ENCODE assay signal across 8 cellular contexts in the genomic region with DNA sequence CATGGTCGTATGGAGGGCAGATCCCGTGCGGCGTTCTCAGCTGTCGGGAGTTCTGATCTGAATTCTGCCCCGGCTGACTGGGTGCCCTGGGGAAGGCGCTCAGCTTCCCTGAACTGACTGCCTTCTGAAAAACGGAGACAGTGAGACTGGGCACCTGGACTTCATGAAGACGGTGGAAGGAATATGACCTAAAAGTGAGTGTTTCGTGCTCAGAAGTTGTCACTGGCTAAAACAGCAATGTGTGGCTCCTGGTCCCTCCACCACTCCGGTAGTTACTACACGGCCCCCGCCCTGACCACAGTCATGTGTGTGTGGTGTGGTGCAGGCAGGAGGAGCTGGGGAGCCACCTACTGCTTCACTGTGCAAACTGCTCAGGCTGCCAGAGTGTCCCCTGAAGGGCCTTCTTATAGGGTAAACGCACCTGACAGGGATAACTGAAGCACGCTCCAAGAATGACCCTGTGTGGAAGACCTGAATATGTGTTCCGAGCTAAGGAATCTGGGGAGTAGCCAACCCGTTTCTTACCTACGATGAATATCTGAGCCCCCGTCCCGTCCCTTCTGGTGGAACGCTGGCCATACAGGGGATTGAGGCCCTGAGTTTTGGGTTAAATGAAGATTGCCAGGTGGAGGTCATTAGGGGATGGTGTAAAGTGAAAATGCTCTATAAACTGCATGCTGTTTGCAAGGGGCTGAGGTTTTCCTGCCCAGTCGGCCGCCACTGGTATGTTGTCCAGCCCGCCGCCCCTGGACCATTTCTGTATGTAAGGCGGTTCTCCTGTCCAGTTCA. TPM values are rescaled to one million over a fixed set of nuclear protein-coding genes. Genes with fewer than 3 reads are reported as not detected.
DNase-seq lines count a peak whose midpoint lies in the region; ATAC-seq, FAIRE-seq and TF ChIP-seq lines count a peak whose summit lies in the region.

No MANE protein-coding gene starts in this region.

- H3K36me3 ChIP-seq in H1 (ENCODE audit: control insufficient read depth in 2 of 4, insufficient read depth in 4 of 4, low read length in 3 of 4): no peaks in the 10 kb centered on the region
- no peaks in the 10 kb centered on the region for H3K36me3 ChIP-seq in mesendoderm (ENCODE audit: control insufficient read depth, insufficient read depth, low read length)

- peak overlapping the region; percentile 30 for H3K4me3 Mint-ChIP-seq in activated CD4-positive, alpha-beta T cell treated with anti-CD3 and anti-CD28 coated beads, Interleukin-2, amount 10 ng/mL, durations not matched to agents 24 days and 14 days

- no peak for DNase-seq in activated CD4-positive, CD25-positive, alpha-beta regulatory T cell (lab: John Stamatoyannopoulos, UW)
- DNase-seq in NCI-H2107 (lab: John Stamatoyannopoulos, UW) (peak; percentile 58), H1 (ENCODE audit: low read depth in 1 of 2, low spot score in 2 of 2) (peak; percentile 27 to 63), mesendoderm (peak; percentile 77)
- DNase-seq in activated CD4-positive, alpha-beta T cell treated with anti-CD3 and anti-CD28 coated beads, Interleukin-2, amount 10 ng/mL, durations not matched to agents 24 days and 14 days: peak; percentile 86
- DNase-seq in stimulated activated CD8-positive, alpha-beta memory T cell treated with anti-CD3 and anti-CD28 coated beads, Interleukin-4, amount 100 ng/mL, for 24 hours (ENCODE audit: low read depth): peak; percentile 34

- no peak overlapping the region for H4K5ac ChIP-seq in H1 (ENCODE audit: insufficient read length, low read depth, low read length)
- H4K5ac ChIP-seq in mesendoderm (ENCODE audit: low read length): no peak overlapping the region

- no peak for TF ChIP-seq POLR2A in H1 (IDR thresholded peaks at IDR 0.05; ENCODE audit: control extremely low read depth in 1 of 2, low read depth in 2 of 2, low read length in 2 of 2)

- no peaks in the 10 kb centered on the region; the same call in 1 of the 2 replicates for H3K23me2 ChIP-seq in H1 (ENCODE audit: low read depth, low read length)

- no peak overlapping the region for H2BK12ac ChIP-seq in H1 (ENCODE audit: low read depth, low read length)

- no peak overlapping the region for H3K27ac Mint-ChIP-seq in activated CD4-positive, alpha-beta T cell treated with anti-CD3 and anti-CD28 coated beads, Interleukin-2, amount 10 ng/mL, durations not matched to agents 24 days and 14 days

- H3K79me2 ChIP-seq in H1 (ENCODE audit: control insufficient read depth in 1 of 2, insufficient read depth in 2 of 2, low read length in 2 of 2) (no peaks in the 10 kb centered on the region), mesendoderm (ENCODE audit: control insufficient read depth, insufficient read depth, low read length) (no peaks in the 10 kb centered on the region)

- H2BK15ac ChIP-seq in H1 (ENCODE audit: low read length): 0 out of 2 replicates have a peak overlapping the region, but pooled peaks have one; percentile 19
- H2BK15ac ChIP-seq in mesendoderm (replicated peaks; ENCODE audit: low read depth): no peak overlapping the region

- peaks cover 2 to 11% (median 5%) of the 10 kb centered on the region in 4 experiments; a peak in 5 of 7 replicates for H3K4me1 ChIP-seq in H1 (replicated peaks in 1 of 4; ENCODE audit: control insufficient read depth in 3 of 4, insufficient read depth in 4 of 4, low read length in 3 of 4)
- no peaks in the 10 kb centered on the region for H3K4me1 ChIP-seq in mesendoderm (ENCODE audit: control insufficient read depth, low read depth, low read length)

- H2BK120ac ChIP-seq in H1 (replicated peaks; ENCODE audit: low read depth, low read length) (no peak overlapping the region), mesendoderm (ENCODE audit: low read depth, low read length) (no peak overlapping the region)

- H2AK5ac ChIP-seq in H1 (ENCODE audit: low read depth, low read length) (no peak overlapping the region), mesendoderm (ENCODE audit: low read length) (no peak overlapping the region)

- H3K4ac ChIP-seq in H1 (replicated peaks; ENCODE audit: insufficient read length, low read depth, low read length) (no peak overlapping the region), mesendoderm (ENCODE audit: low read depth, low read length) (no peak overlapping the region)

- no peak overlapping the region for H3K9ac ChIP-seq in H1 (replicated peaks in 1 of 4; ENCODE audit: extremely low read depth in 1 of 4, low read depth in 3 of 4, low read length in 3 of 4)
- no peak overlapping the region for H3K9ac ChIP-seq in mesendoderm (ENCODE audit: low read length)

- peak; percentile 78 to 79 for ATAC-seq in activated CD4-positive, CD25-positive, alpha-beta regulatory T cell treated with anti-CD3 and anti-CD28 coated beads, Interleukin-2, amount 50 U/mL, for 24 hours
- no peak for ATAC-seq in HG03378 (IDR thresholded peaks at IDR 0.05; ENCODE audit: unreplicated experiment)

- no peak overlapping the region for H3K4me3 ChIP-seq in H1 (ENCODE audit: extremely low read depth in 1 of 4, insufficient read depth in 2 of 4, low read depth in 3 of 4, low read length in 4 of 4)
- no peak overlapping the region for H3K4me3 ChIP-seq in mesendoderm (ENCODE audit: low read length)

- H3K9me3 Mint-ChIP-seq in activated CD4-positive, alpha-beta T cell treated with anti-CD3 and anti-CD28 coated beads, Interleukin-2, amount 10 ng/mL, durations not matched to agents 24 days and 14 days: no peaks in the 10 kb centered on the region

- TF ChIP-seq EP300 in H1 (IDR thresholded peaks at IDR 0.05; ENCODE audit: borderline replicate concordance in 1 of 2, low read depth in 2 of 2, low read length in 2 of 2): no peak

- peak; percentile 59 to 76 for TF ChIP-seq RAD21 in H1 (IDR thresholded peaks at IDR 0.05 in 1 of 2, conservative IDR thresholded peaks at IDR 0.05 in 1 of 2; ENCODE audit: low read depth in 2 of 2, low read length in 2 of 2)

- H3K79me1 ChIP-seq in H1 (ENCODE audit: low read depth, low read length) (no peaks in the 10 kb centered on the region), mesendoderm (ENCODE audit: low read length) (no peaks in the 10 kb centered on the region)

- H3K56ac ChIP-seq in H1 (replicated peaks; ENCODE audit: insufficient read length, low read depth, low read length) (no peak overlapping the region), mesendoderm (ENCODE audit: low read length) (peak overlapping the region; percentile 42)

- TF ChIP-seq CTCF in H1 (IDR thresholded peaks at IDR 0.05; ENCODE audit: control extremely low read depth in 1 of 3, insufficient read depth in 1 of 3, low read depth in 1 of 3, low read length in 3 of 3): peak; percentile 46 to 69 (median 63)

- peaks cover 7% of the 10 kb centered on the region for H3K4me1 Mint-ChIP-seq in activated CD4-positive, alpha-beta T cell treated with anti-CD3 and anti-CD28 coated beads, Interleukin-2, amount 10 ng/mL, durations not matched to agents 24 days and 14 days

- POLR2A ChIA-PET in H1 (lab: Charles Lee; ENCODE audit: partially characterized antibody): interaction anchor here (0.6 to 1.4 kb wide), 6 partner anchors 9 to 39 kb away, joined by 3 to 7 read pairs (median 4); no protein-coding TSS in a partner anchor

- H2AFZ ChIP-seq in H1 (ENCODE audit: low read length): peak overlapping the region; percentile 87; the same call in 1 of the 2 replicates

- no peak overlapping the region for H3K18ac ChIP-seq in H1 (ENCODE audit: extremely low read depth, low read length)
- H3K18ac ChIP-seq in mesendoderm (ENCODE audit: low read length): no peak overlapping the region

- H3K4me2 ChIP-seq in H1 (ENCODE audit: insufficient read depth in 1 of 2, low read depth in 2 of 2, low read length in 2 of 2): peak overlapping the region in 1 of 2 experiments; percentile 26; a peak in 2 of 4 replicates
- peak overlapping the region; percentile 27 for H3K4me2 ChIP-seq in mesendoderm (ENCODE audit: low read length)

- H4K8ac ChIP-seq in H1 (ENCODE audit: extremely low read depth, insufficient read depth, low read length) (no peak overlapping the region; the same call in 1 of the 2 replicates), mesendoderm (ENCODE audit: low read depth, low read length) (no peak overlapping the region)

- CTCF ChIA-PET in H1 (lab: Charles Lee; ENCODE audit: partially characterized antibody): interaction anchor here (0.6 to 6.8 kb wide), 12 partner anchors 9 to 88 kb away, joined by 3 to 35 read pairs (median 6); no protein-coding TSS in a partner anchor

- H3K27me3 ChIP-seq in H1 (replicated peaks in 1 of 4; ENCODE audit: control insufficient read depth in 3 of 4, extremely low read depth in 1 of 4, insufficient read depth in 3 of 4, low read length in 3 of 4) (no peaks in the 10 kb centered on the region), mesendoderm (ENCODE audit: insufficient read depth, low read length, poor library complexity) (no peaks in the 10 kb centered on the region)

- no peak overlapping the region for H2BK5ac ChIP-seq in H1 (ENCODE audit: low read depth, low read length)
- no peak overlapping the region for H2BK5ac ChIP-seq in mesendoderm (ENCODE audit: low read length)

- 84% methylated on average over 26 of the region's 26 CpGs; no CpG with 5 or more reads in 1 of the 2 experiments for WGBS in H1 (ENCODE audit: extremely low coverage in 1 of 2, insufficient coverage in 1 of 2, insufficient read length in 1 of 2, insufficient replicate concordance in 2 of 2, low coverage in 1 of 2, low lambda C conversion rate in 2 of 2, missing lambda C conversion rate in 1 of 2), 2 experiments
- WGBS in mesendoderm (ENCODE audit: extremely low coverage, insufficient coverage, low lambda C conversion rate): no CpG with 5 or more reads among the region's 26 CpGs

- no peak overlapping the region for H3K23ac ChIP-seq in H1 (ENCODE audit: insufficient read length)
- no peak overlapping the region for H3K23ac ChIP-seq in mesendoderm (ENCODE audit: low read length)

- FAIRE-seq in H1 (lab: Jason Lieb, UNC): no peak

- H3K14ac ChIP-seq in H1 (ENCODE audit: insufficient read length): no peak overlapping the region

- peaks cover 19% of the 10 kb centered on the region for H3K27me3 Mint-ChIP-seq in activated CD4-positive, alpha-beta T cell treated with anti-CD3 and anti-CD28 coated beads, Interleukin-2, amount 10 ng/mL, durations not matched to agents 24 days and 14 days

- no peaks in the 10 kb centered on the region for H3K9me3 ChIP-seq in H1 (ENCODE audit: insufficient read depth in 2 of 2, low read depth in 1 of 2, low read length in 1 of 2)

- intact Hi-C loops in activated CD4-positive, alpha-beta T cell treated with anti-CD3 and anti-CD28 coated beads, Interleukin-2, amount 10 ng/mL, durations not matched to agents 24 days and 14 days (cut with micrococcal nuclease): loop anchor here (1.0 kb wide), 1 partner anchor 41 kb away; no protein-coding TSS in a partner anchor

- H4K91ac ChIP-seq in H1 (replicated peaks; ENCODE audit: insufficient read length, low read length): peak overlapping the region; percentile 20

- no peak overlapping the region for H3K27ac ChIP-seq in H1 (ENCODE audit: low read depth, low read length)
- no peak overlapping the region for H3K27ac ChIP-seq in mesendoderm (ENCODE audit: low read depth, low read length)

- H2BK20ac ChIP-seq in H1 (ENCODE audit: low read length): no peak overlapping the region

- H4K20me1 ChIP-seq in H1 (replicated peaks in 1 of 2; ENCODE audit: control insufficient read depth in 1 of 2, insufficient read depth in 2 of 2, low read length in 2 of 2): no peaks in the 10 kb centered on the region

- H3K36me3 Mint-ChIP-seq in activated CD4-positive, alpha-beta T cell treated with anti-CD3 and anti-CD28 coated beads, Interleukin-2, amount 10 ng/mL, durations not matched to agents 24 days and 14 days (ENCODE audit: low read depth): no peaks in the 10 kb centered on the region

RNA-seq across cellular contexts. Expression of a gene that starts 0.6 kb away (rescaled TPM):
- total RNA-seq in activated CD4-positive, alpha-beta T cell treated with anti-CD3 and anti-CD28 coated beads, Interleukin-2, amount 10 ng/mL, durations not matched to agents 24 days and 14 days: not detected in 2 replicates
- 0.09 and 0.36 TPM in 2 replicates for total RNA-seq in H1 (2021; fragmentation: NEBNext Ultra II Directional; extraction: Animal tissue kit (Norgen Biotek cat#: 25700))
- polyA plus RNA-seq in H1 (2011; rRNA removed): 0.05 and 0.08 TPM in 2 replicates
- 0.04 TPM for polyA plus RNA-seq in H1 (2011; cell fraction: cytosol; rRNA removed)
- 0.04 TPM for polyA plus RNA-seq in H1 (2011; cell fraction: nucleus; rRNA removed)
- 0.09 to 0.28 TPM (median 0.14 TPM) in 4 replicates for polyA plus RNA-seq in H1 (2012, experiment 1 of 2)
- 0.04 TPM for polyA plus RNA-seq in H1 (2012, experiment 2 of 2)
- polyA plus RNA-seq in H1 (2013, experiment 1 of 2): 0.06 TPM
- polyA plus RNA-seq in H1 (2013, experiment 2 of 2): 0.06 TPM
- polyA minus RNA-seq in H1 (2011; rRNA and poly(A)+ RNA removed): 0.12 and 0.19 TPM in 2 replicates
- not detected for polyA minus RNA-seq in H1 (2011; cell fraction: cytosol; rRNA and poly(A)+ RNA removed)
- polyA minus RNA-seq in H1 (2011; cell fraction: nucleus; rRNA and poly(A)+ RNA removed): 0.20 TPM
- polyA plus RNA-seq in mesendoderm (2013, experiment 1 of 2): 0.07 TPM
- 0.06 TPM for polyA plus RNA-seq in mesendoderm (2013, experiment 2 of 2)

RNA-seq across cellular contexts. Expression of a gene that starts 30.4 kb away (rescaled TPM):
- total RNA-seq in activated CD4-positive, alpha-beta T cell treated with anti-CD3 and anti-CD28 coated beads, Interleukin-2, amount 10 ng/mL, durations not matched to agents 24 days and 14 days: not detected in 2 replicates
- total RNA-seq in H1 (2021; fragmentation: NEBNext Ultra II Directional; extraction: Animal tissue kit (Norgen Biotek cat#: 25700)): 0.17 and 0.21 TPM in 2 replicates
- polyA plus RNA-seq in H1 (2011; rRNA removed): 0.32 and 0.44 TPM in 2 replicates
- 0.41 TPM for polyA plus RNA-seq in H1 (2011; cell fraction: cytosol; rRNA removed)
- 0.68 TPM for polyA plus RNA-seq in H1 (2011; cell fraction: nucleus; rRNA removed)
- 0.27 to 0.57 TPM (median 0.38 TPM) in 4 replicates for polyA plus RNA-seq in H1 (2012, experiment 1 of 2)
- polyA plus RNA-seq in H1 (2012, experiment 2 of 2): 0.24 TPM
- polyA plus RNA-seq in H1 (2013, experiment 1 of 2): 0.18 TPM
- 0.22 TPM for polyA plus RNA-seq in H1 (2013, experiment 2 of 2)
- polyA minus RNA-seq in H1 (2011; rRNA and poly(A)+ RNA removed): 0.17 and 0.47 TPM in 2 replicates
- polyA minus RNA-seq in H1 (2011; cell fraction: cytosol; rRNA and poly(A)+ RNA removed): not detected
- 0.40 TPM for polyA minus RNA-seq in H1 (2011; cell fraction: nucleus; rRNA and poly(A)+ RNA removed)
- polyA plus RNA-seq in mesendoderm (2013, experiment 1 of 2): 0.14 TPM
- 0.11 TPM for polyA plus RNA-seq in mesendoderm (2013, experiment 2 of 2)

Comparison
In these comparisons a context has a peak if more than half of its experiments do, and no peak if none do; other contexts are left out.
1. DNase-seq: peak in NCI-H2107 (single experiment), activated CD4-positive, alpha-beta T cell treated with anti-CD3 and anti-CD28 coated beads, Interleukin-2, amount 10 ng/mL, durations not matched to agents 24 days and 14 days (single experiment), H1 (2 of 2), mesendoderm (single experiment) and stimulated activated CD8-positive, alpha-beta memory T cell treated with anti-CD3 and anti-CD28 coated beads, Interleukin-4, amount 100 ng/mL, for 24 hours (single experiment); none in activated CD4-positive, CD25-positive, alpha-beta regulatory T cell (0 of 4).